17 cellular contexts compared by ENCODE assay signal in the genomic region with DNA sequence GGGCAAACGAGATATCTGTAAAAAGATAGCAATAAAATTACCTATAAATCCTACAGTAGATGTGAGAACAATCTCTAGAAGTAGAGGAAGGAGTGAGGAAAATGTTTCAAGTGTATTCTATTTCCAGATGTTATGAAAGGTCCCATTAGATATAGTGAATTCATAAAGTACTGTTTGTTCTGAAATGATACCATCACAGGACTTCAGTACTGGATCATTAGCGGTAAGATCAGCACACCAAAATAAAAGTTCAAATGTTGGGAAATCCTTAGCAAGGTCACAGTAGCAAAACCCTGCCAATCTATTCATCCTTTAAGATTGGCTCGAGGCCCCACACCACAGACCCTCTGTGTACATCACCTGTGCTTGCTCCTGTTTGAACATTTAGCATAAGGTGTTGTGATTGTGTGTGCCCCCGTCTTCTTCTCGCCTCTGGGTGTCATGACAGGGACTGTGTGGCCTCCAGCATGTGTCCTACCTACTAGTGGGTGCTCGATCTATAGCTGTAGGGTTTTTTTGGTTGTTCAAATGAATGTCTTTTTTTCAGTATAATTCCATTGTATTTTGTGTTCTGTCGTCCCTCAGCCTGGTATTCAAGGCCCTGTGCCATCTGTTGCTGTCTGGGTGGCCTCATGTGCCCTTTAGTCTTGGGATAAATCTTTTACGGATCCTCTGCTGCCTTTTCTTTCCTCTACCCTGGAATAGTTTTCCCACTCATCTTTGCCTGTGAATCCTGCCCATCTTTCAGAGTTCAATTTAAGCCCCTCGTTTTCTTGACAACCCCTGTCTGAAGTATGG. TPM values are rescaled to one million over a fixed set of nuclear protein-coding genes. Genes with fewer than 3 reads are reported as not detected.
DNase-seq lines count a peak whose midpoint lies in the region; ATAC-seq and TF ChIP-seq lines count a peak whose summit lies in the region.
"Had no signal": no experiment of that assay in that cellular context is flagged by ENCODE, and none has a peak within 500 bp of the region (broad histone marks: within the 10 kb centered on the region; RNA-seq: fewer than 3 reads in every experiment).

No MANE protein-coding gene starts in this region.

- no peak overlapping the region for H3K4me3 ChIP-seq in CD4-positive, CD25-positive, alpha-beta regulatory T cell (ENCODE audit: low read depth, low read length)
- no peak overlapping the region for H3K4me3 ChIP-seq in lower lobe of right lung
- H3K4me3 ChIP-seq: gastroesophageal sphincter, left lung, PC-9, tibial artery had no signal

- no peaks in the 10 kb centered on the region for H3K9me3 Mint-ChIP-seq in CD4-positive, CD25-positive, alpha-beta regulatory T cell

- intact Hi-C loops in lower lobe of right lung (cut with DNase I) = no loop called here

- no peak overlapping the region for H3K4me3 Mint-ChIP-seq in CD4-positive, CD25-positive, alpha-beta regulatory T cell

- no peaks in the 10 kb centered on the region for H3K27me3 ChIP-seq in CD4-positive, CD25-positive, alpha-beta regulatory T cell (ENCODE audit: control insufficient read depth, insufficient read depth, low read length)
- no peaks in the 10 kb centered on the region for H3K27me3 ChIP-seq in lower lobe of right lung (ENCODE audit: low read depth)
- H3K27me3 ChIP-seq: gastroesophageal sphincter, left lung, tibial artery had no signal

- peaks cover 17% of the 10 kb centered on the region for H3K36me3 Mint-ChIP-seq in CD4-positive, CD25-positive, alpha-beta regulatory T cell

- no peaks in the 10 kb centered on the region for H3K9me3 ChIP-seq in CD4-positive, CD25-positive, alpha-beta regulatory T cell (ENCODE audit: control insufficient read depth in 2 of 2, low read length in 2 of 2)
- no peaks in the 10 kb centered on the region for H3K9me3 ChIP-seq in lower lobe of right lung
- H3K9me3 ChIP-seq: gastroesophageal sphincter, left lung, tibial artery had no signal

- H3K36me3 ChIP-seq in CD4-positive, CD25-positive, alpha-beta regulatory T cell (ENCODE audit: control insufficient read depth, insufficient read depth, low read length) = peaks cover 2% of the 10 kb centered on the region
- H3K36me3 ChIP-seq in lower lobe of right lung = no peaks in the 10 kb centered on the region
- H3K36me3 ChIP-seq: gastroesophageal sphincter, left lung, tibial artery had no signal

- no peaks in the 10 kb centered on the region for H3K27me3 Mint-ChIP-seq in CD4-positive, CD25-positive, alpha-beta regulatory T cell

- ATAC-seq in CD4-positive, CD25-positive, alpha-beta regulatory T cell (ENCODE audit: low read depth in 2 of 2) = no peak
- no peak for ATAC-seq in lower lobe of right lung
- no peak for ATAC-seq in GM19328 (IDR thresholded peaks at IDR 0.05; ENCODE audit: unreplicated experiment)
- no peak for ATAC-seq in GM21515 (IDR thresholded peaks at IDR 0.05; ENCODE audit: unreplicated experiment)
- ATAC-seq: gastroesophageal sphincter, left lung had no signal

- H3K4me1 Mint-ChIP-seq in CD4-positive, CD25-positive, alpha-beta regulatory T cell = peaks cover 41 to 90% (median 82%) of the 10 kb centered on the region in 4 donors

- peak overlapping the region; percentile 61 to 85 (median 76) for H3K27ac Mint-ChIP-seq in CD4-positive, CD25-positive, alpha-beta regulatory T cell

- H3K4me1 ChIP-seq in CD4-positive, CD25-positive, alpha-beta regulatory T cell (ENCODE audit: control insufficient read depth, insufficient read depth, low read length, poor library complexity, severe bottlenecking) = peaks cover 35% of the 10 kb centered on the region
- H3K4me1 ChIP-seq in lower lobe of right lung = peaks cover 45% of the 10 kb centered on the region

- no peak for DNase-seq in CD4-positive, CD25-positive, alpha-beta regulatory T cell
- DNase-seq in DMS 273 treated with DMSO at 0.1 percent for 48 hours (lab: John Stamatoyannopoulos, UW) = peak; percentile 67
- no peak for DNase-seq in lower lobe of right lung
- no peak for DNase-seq in pons (ENCODE audit: low spot score)
- DNase-seq in anterior cingulate cortex (lab: John Stamatoyannopoulos, UW) = no peak
- DNase-seq: activated T-cell treated with anti-CD3 and anti-CD28 coated beads, Interleukin-2, amount 50 U/mL, for 48 hours; AML-193; amygdala; left lung; NCI-H2081; PC-9; stimulated activated CD4-positive, alpha-beta T cell treated with anti-CD3 and anti-CD28 coated beads, Interleukin-2, amount 100 ng/mL, for 48 hours; tibial artery had no signal

- TF ChIP-seq CTCF in lower lobe of right lung (IDR thresholded peaks at IDR 0.05) = no peak

- H3K27ac ChIP-seq in CD4-positive, CD25-positive, alpha-beta regulatory T cell (ENCODE audit: insufficient read depth, low read length, poor library complexity, severe bottlenecking) = peak overlapping the region; percentile 16
- H3K27ac ChIP-seq in angular gyrus (ENCODE audit: low read depth, low read length) = peak overlapping the region; percentile 26
- H3K27ac ChIP-seq in lower lobe of right lung = peak overlapping the region; percentile 32
- H3K27ac ChIP-seq: PC-9, tibial artery had no signal

RNA-seq across cellular contexts. Expression of a gene that starts 9.1 kb away (rescaled TPM):
- 67.1 TPM for total RNA-seq in CD4-positive, CD25-positive, alpha-beta regulatory T cell
- polyA plus RNA-seq in CD4-positive, CD25-positive, alpha-beta regulatory T cell = 10 to 100 TPM; 24.0 to 38.8 (median 27.2) TPM
- 50.5 TPM for total RNA-seq in lower lobe of right lung
